2 cellular contexts compared by ENCODE assay signal in the genomic region with DNA sequence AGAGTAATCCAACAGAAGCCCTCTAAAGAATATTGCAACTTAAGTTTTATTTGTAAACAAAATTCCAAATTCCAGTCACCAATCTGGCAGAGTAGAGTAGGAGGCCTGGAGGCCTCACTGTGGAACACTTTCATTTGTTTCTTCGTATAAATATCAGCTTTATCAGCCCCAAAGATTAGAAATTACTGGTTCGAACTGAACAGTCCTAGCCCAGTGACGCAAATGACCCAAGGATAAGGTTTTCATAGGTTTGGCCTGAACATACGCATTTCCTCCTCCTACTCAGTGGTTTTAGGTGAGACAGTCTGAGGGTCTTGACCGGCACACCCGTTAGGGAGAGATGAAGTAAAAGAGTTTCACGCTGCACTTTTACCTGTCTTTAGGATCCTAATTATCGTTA.
TF ChIP-seq lines count a peak whose summit lies in the region.

No MANE protein-coding gene starts in this region.

TF ChIP-seq in SK-N-SH, 30 proteins besides CTCF, POLR2A, EP300 and RAD21:
- TF ChIP-seq RXRA (IDR thresholded peaks at IDR 0.05; ENCODE audit: borderline replicate concordance, low read depth) = no peak
- TF ChIP-seq, protein P1, sequence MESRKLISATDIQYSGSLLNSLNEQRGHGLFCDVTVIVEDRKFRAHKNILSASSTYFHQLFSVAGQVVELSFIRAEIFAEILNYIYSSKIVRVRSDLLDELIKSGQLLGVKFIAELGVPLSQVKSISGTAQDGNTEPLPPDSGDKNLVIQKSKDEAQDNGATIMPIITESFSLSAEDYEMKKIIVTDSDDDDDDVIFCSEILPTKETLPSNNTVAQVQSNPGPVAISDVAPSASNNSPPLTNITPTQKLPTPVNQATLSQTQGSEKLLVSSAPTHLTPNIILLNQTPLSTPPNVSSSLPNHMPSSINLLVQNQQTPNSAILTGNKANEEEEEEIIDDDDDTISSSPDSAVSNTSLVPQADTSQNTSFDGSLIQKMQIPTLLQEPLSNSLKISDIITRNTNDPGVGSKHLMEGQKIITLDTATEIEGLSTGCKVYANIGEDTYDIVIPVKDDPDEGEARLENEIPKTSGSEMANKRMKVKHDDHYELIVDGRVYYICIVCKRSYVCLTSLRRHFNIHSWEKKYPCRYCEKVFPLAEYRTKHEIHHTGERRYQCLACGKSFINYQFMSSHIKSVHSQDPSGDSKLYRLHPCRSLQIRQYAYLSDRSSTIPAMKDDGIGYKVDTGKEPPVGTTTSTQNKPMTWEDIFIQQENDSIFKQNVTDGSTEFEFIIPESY (IDR thresholded peaks at IDR 0.05; ENCODE audit: borderline replicate concordance, low read depth) = no peak
- TF ChIP-seq CHD2 (IDR thresholded peaks at IDR 0.05; ENCODE audit: low read length, partially characterized antibody) = no peak
- no peak for TF ChIP-seq FOXM1 (IDR thresholded peaks at IDR 0.05; ENCODE audit: low read depth)
- TF ChIP-seq TCF12 (IDR thresholded peaks at IDR 0.05) = no peak
- no peak for TF ChIP-seq RFX5 (IDR thresholded peaks at IDR 0.05; ENCODE audit: low read length)
- no peak for TF ChIP-seq FOSL2 (IDR thresholded peaks at IDR 0.05; ENCODE audit: borderline replicate concordance, low read depth)
- no peak for TF ChIP-seq YY1 (IDR thresholded peaks at IDR 0.05; ENCODE audit: low read depth)
- TF ChIP-seq RCOR1 (IDR thresholded peaks at IDR 0.05; ENCODE audit: low read length) = no peak
- no peak for TF ChIP-seq TAF1 (IDR thresholded peaks at IDR 0.05; ENCODE audit: borderline replicate concordance, low read depth, low read length)
- TF ChIP-seq, protein P2, sequence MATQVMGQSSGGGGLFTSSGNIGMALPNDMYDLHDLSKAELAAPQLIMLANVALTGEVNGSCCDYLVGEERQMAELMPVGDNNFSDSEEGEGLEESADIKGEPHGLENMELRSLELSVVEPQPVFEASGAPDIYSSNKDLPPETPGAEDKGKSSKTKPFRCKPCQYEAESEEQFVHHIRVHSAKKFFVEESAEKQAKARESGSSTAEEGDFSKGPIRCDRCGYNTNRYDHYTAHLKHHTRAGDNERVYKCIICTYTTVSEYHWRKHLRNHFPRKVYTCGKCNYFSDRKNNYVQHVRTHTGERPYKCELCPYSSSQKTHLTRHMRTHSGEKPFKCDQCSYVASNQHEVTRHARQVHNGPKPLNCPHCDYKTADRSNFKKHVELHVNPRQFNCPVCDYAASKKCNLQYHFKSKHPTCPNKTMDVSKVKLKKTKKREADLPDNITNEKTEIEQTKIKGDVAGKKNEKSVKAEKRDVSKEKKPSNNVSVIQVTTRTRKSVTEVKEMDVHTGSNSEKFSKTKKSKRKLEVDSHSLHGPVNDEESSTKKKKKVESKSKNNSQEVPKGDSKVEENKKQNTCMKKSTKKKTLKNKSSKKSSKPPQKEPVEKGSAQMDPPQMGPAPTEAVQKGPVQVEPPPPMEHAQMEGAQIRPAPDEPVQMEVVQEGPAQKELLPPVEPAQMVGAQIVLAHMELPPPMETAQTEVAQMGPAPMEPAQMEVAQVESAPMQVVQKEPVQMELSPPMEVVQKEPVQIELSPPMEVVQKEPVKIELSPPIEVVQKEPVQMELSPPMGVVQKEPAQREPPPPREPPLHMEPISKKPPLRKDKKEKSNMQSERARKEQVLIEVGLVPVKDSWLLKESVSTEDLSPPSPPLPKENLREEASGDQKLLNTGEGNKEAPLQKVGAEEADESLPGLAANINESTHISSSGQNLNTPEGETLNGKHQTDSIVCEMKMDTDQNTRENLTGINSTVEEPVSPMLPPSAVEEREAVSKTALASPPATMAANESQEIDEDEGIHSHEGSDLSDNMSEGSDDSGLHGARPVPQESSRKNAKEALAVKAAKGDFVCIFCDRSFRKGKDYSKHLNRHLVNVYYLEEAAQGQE (IDR thresholded peaks at IDR 0.05; ENCODE audit: low read depth, low read length) = no peak

TF ChIP-seq in SK-N-SH treated with all-trans-retinoic acid at 6 μM for 48 hours, 23 proteins besides CTCF, POLR2A, EP300 and RAD21:
- TF ChIP-seq ISL1 (CRISPR knock-in tag; IDR thresholded peaks at IDR 0.05) (no peak), ZNF70 (CRISPR knock-in tag; IDR thresholded peaks at IDR 0.05) (no peak), PPARA (CRISPR knock-in tag; IDR thresholded peaks at IDR 0.05; ENCODE audit: borderline replicate concordance) (no peak), TOX (CRISPR knock-in tag; IDR thresholded peaks at IDR 0.05; ENCODE audit: borderline replicate concordance) (no peak), SNAI2 (CRISPR knock-in tag; IDR thresholded peaks at IDR 0.05) (no peak), RARB (CRISPR knock-in tag; IDR thresholded peaks at IDR 0.05) (no peak), ZFP30 (CRISPR knock-in tag; IDR thresholded peaks at IDR 0.05) (no peak), OSR1 (CRISPR knock-in tag; IDR thresholded peaks at IDR 0.05) (no peak)
- TF ChIP-seq, protein P3, sequence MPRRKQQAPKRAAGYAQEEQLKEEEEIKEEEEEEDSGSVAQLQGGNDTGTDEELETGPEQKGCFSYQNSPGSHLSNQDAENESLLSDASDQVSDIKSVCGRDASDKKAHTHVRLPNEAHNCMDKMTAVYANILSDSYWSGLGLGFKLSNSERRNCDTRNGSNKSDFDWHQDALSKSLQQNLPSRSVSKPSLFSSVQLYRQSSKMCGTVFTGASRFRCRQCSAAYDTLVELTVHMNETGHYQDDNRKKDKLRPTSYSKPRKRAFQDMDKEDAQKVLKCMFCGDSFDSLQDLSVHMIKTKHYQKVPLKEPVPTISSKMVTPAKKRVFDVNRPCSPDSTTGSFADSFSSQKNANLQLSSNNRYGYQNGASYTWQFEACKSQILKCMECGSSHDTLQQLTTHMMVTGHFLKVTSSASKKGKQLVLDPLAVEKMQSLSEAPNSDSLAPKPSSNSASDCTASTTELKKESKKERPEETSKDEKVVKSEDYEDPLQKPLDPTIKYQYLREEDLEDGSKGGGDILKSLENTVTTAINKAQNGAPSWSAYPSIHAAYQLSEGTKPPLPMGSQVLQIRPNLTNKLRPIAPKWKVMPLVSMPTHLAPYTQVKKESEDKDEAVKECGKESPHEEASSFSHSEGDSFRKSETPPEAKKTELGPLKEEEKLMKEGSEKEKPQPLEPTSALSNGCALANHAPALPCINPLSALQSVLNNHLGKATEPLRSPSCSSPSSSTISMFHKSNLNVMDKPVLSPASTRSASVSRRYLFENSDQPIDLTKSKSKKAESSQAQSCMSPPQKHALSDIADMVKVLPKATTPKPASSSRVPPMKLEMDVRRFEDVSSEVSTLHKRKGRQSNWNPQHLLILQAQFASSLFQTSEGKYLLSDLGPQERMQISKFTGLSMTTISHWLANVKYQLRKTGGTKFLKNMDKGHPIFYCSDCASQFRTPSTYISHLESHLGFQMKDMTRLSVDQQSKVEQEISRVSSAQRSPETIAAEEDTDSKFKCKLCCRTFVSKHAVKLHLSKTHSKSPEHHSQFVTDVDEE (CRISPR knock-in tag; IDR thresholded peaks at IDR 0.05) = no peak
- TF ChIP-seq, protein P4, sequence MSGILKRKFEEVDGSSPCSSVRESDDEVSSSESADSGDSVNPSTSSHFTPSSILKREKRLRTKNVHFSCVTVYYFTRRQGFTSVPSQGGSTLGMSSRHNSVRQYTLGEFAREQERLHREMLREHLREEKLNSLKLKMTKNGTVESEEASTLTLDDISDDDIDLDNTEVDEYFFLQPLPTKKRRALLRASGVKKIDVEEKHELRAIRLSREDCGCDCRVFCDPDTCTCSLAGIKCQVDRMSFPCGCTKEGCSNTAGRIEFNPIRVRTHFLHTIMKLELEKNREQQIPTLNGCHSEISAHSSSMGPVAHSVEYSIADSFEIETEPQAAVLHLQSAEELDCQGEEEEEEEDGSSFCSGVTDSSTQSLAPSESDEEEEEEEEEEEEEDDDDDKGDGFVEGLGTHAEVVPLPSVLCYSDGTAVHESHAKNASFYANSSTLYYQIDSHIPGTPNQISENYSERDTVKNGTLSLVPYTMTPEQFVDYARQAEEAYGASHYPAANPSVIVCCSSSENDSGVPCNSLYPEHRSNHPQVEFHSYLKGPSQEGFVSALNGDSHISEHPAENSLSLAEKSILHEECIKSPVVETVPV (CRISPR knock-in tag; IDR thresholded peaks at IDR 0.05) = no peak
- TF ChIP-seq, protein P5, sequence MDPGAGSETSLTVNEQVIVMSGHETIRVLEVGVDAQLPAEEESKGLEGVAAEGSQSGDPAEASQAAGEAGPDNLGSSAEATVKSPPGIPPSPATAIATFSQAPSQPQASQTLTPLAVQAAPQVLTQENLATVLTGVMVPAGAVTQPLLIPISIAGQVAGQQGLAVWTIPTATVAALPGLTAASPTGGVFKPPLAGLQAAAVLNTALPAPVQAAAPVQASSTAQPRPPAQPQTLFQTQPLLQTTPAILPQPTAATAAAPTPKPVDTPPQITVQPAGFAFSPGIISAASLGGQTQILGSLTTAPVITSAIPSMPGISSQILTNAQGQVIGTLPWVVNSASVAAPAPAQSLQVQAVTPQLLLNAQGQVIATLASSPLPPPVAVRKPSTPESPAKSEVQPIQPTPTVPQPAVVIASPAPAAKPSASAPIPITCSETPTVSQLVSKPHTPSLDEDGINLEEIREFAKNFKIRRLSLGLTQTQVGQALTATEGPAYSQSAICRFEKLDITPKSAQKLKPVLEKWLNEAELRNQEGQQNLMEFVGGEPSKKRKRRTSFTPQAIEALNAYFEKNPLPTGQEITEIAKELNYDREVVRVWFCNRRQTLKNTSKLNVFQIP (CRISPR knock-in tag; IDR thresholded peaks at IDR 0.05; ENCODE audit: borderline replicate concordance, low read depth) = no peak
- TF ChIP-seq, protein P6, sequence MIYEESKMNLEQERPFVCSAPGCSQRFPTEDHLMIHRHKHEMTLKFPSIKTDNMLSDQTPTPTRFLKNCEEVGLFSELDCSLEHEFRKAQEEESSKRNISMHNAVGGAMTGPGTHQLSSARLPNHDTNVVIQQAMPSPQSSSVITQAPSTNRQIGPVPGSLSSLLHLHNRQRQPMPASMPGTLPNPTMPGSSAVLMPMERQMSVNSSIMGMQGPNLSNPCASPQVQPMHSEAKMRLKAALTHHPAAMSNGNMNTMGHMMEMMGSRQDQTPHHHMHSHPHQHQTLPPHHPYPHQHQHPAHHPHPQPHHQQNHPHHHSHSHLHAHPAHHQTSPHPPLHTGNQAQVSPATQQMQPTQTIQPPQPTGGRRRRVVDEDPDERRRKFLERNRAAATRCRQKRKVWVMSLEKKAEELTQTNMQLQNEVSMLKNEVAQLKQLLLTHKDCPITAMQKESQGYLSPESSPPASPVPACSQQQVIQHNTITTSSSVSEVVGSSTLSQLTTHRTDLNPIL (CRISPR knock-in tag; IDR thresholded peaks at IDR 0.05; ENCODE audit: low read depth) = no peak
